ENCODE assay signal across 9 cellular contexts in the genomic region with DNA sequence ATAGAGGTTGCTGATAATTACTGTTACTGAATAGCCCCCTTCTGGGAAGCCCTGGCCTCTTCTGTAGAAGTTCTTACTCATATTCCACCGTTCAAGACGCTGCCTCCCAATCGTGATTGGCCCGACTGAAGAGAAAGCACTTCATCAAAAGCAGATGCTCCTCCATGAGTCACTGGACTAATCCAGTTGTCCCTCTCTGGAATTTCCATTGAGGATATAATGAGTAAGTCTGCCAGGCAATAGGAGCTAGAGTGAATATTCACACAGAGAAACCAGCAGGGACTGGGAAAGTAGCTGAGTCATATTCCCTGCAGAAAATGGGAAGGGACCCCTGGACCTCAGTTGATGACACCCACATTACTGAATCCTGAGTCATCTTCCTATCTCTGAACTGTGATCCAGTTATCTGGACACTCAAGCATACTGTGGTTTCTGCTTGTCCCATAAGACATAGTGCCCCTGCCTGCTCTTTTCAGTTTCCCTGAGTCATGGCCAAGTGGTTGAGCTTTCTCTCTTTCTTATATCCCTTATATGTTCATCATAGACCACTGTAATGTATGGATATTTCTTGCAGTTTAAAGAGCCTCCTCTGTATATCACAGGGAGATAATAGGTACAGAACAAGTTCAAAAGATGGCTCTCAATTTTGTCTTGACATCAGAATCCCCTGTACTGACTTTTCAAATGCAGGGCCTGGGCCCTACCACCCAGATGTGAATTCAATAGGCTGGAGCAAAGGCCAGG.
DNase-seq lines count a peak whose midpoint lies in the region; TF ChIP-seq lines count a peak whose summit lies in the region.
"Had no signal": no experiment of that assay in that cellular context is flagged by ENCODE, and none has a peak within 500 bp of the region (broad histone marks: within the 10 kb centered on the region; RNA-seq: fewer than 3 reads in every experiment).

No MANE protein-coding gene starts in this region.

- H3K27me3 Mint-ChIP-seq in Caco-2 (ENCODE audit: insufficient read depth, unreplicated experiment), result no peaks in the 10 kb centered on the region

- CTCF ChIA-PET in Caco-2 (lab: Charles Lee), result no interaction called here

- H3K4me3 ChIP-seq in Caco-2 (ENCODE audit: low read depth, low read length), result no peak overlapping the region
- no peak overlapping the region for H3K4me3 ChIP-seq in NB4 (ENCODE audit: low read depth, low read length)
- H3K4me3 ChIP-seq in cardiac fibroblast (replicated peaks in 1 of 2; ENCODE audit: low read depth in 2 of 2, low read length in 2 of 2), result no peak overlapping the region
- no peak overlapping the region for H3K4me3 ChIP-seq in mesodermal cell (ENCODE audit: extremely low read depth, insufficient read depth, low read length, poor library complexity, severe bottlenecking)

- H3K4me1 Mint-ChIP-seq in Caco-2 (ENCODE audit: low read depth, unreplicated experiment), result peaks cover 7% of the 10 kb centered on the region

- no peak for TF ChIP-seq CTCF in Caco-2 (IDR thresholded peaks at IDR 0.05; ENCODE audit: insufficient read depth in 1 of 2, low read depth in 1 of 2, low read length in 1 of 2, severe bottlenecking in 1 of 2, unreplicated experiment in 1 of 2)
- TF ChIP-seq CTCF in NB4 (IDR thresholded peaks at IDR 0.05; ENCODE audit: low read depth, low read length), result no peak
- TF ChIP-seq CTCF in cardiac fibroblast (IDR thresholded peaks at IDR 0.05; ENCODE audit: low read depth, low read length), result no peak
- TF ChIP-seq CTCF in GM13976 (IDR thresholded peaks at IDR 0.05; ENCODE audit: borderline replicate concordance, control extremely low read depth, extremely low read depth, insufficient read depth, missing control alignments), result no peak

- H3K9me3 Mint-ChIP-seq in Caco-2 (ENCODE audit: unreplicated experiment), result no peaks in the 10 kb centered on the region

- intact Hi-C loops in Caco-2 (cut with micrococcal nuclease; ENCODE audit: unreplicated experiment), result no loop called here

- H3K9me3 ChIP-seq in Caco-2 (no peaks in the 10 kb centered on the region), mesodermal cell (ENCODE audit: control insufficient read depth, low read length) (no peaks in the 10 kb centered on the region)
- H3K9me3 ChIP-seq: neutrophil had no signal

- H3K27ac ChIP-seq in mesodermal cell (ENCODE audit: low read depth, low read length, severe bottlenecking), result peak overlapping the region; percentile 99
- H3K27ac ChIP-seq: neutrophil had no signal

- no peaks in the 10 kb centered on the region for H3K27me3 ChIP-seq in Caco-2 (replicated peaks; ENCODE audit: control insufficient read depth, insufficient read depth, low read length)
- H3K27me3 ChIP-seq: neutrophil had no signal

- no TSS peak for BruUV-seq in Caco-2 (replicated peaks; lab: Mats Ljungman, UMichigan)

- H3K36me3 Mint-ChIP-seq in Caco-2 (ENCODE audit: insufficient read depth, unreplicated experiment), result no peaks in the 10 kb centered on the region

- POLR2A ChIA-PET in Caco-2 (lab: Charles Lee), result no interaction called here

- WGBS in mesodermal cell (ENCODE audit: insufficient coverage in 2 of 2), 2 experiments, result 33 to 36% methylated on average over 3 to 4 of the region's 4 CpGs

- no peak for TF ChIP-seq POLR2A in NB4 (IDR thresholded peaks at IDR 0.05; ENCODE audit: extremely low read depth, insufficient read length)

- H3K36me3 ChIP-seq in Caco-2 (ENCODE audit: control insufficient read depth, insufficient read depth, low read length) (no peaks in the 10 kb centered on the region), mesodermal cell (ENCODE audit: control insufficient read depth, insufficient read depth, low read length) (no peaks in the 10 kb centered on the region)
- H3K36me3 ChIP-seq: neutrophil had no signal

- no peak overlapping the region for H3K4me3 Mint-ChIP-seq in Caco-2 (ENCODE audit: unreplicated experiment)

- H3K27ac Mint-ChIP-seq in Caco-2 (ENCODE audit: unreplicated experiment), result peak overlapping the region; percentile 76

- in situ Hi-C loops in GM13976 (cut with MboI; ENCODE audit: low sequenced_read_pairs, unreplicated experiment), result no loop called here

- H3K4me1 ChIP-seq in Caco-2 (peaks cover 20% of the 10 kb centered on the region), mesodermal cell (ENCODE audit: control insufficient read depth, insufficient read depth, low read length, poor library complexity, severe bottlenecking) (peaks cover 36% of the 10 kb centered on the region)

- DNase-seq in Caco-2 (peak; percentile 34 to 69), NB4 (ENCODE audit: low read depth) (peak; percentile 47), cardiac fibroblast (ENCODE audit: low read depth in 2 of 2) (peak; percentile 96 to 99), NCI-H1417 treated with DMSO at 0.1 percent for 48 hours (lab: John Stamatoyannopoulos, UW) (no peak), NCI-H2029 treated with DMSO at 0.1 percent for 48 hours (lab: John Stamatoyannopoulos, UW) (no peak), GM13976 (ENCODE audit: low spot score) (no peak), NAMALWA (ENCODE audit: low spot score) (no peak)

Comparison
In these comparisons a context has a peak if more than half of its experiments do, and no peak if none do; other contexts are left out.
1. DNase-seq: peak in Caco-2 (2 of 2), NB4 (single experiment) and cardiac fibroblast (2 of 2); none in NCI-H1417 treated with DMSO at 0.1 percent for 48 hours (single experiment), NCI-H2029 treated with DMSO at 0.1 percent for 48 hours (single experiment), GM13976 (single experiment) and NAMALWA (single experiment).